10 cellular contexts compared by ENCODE assay signal in genomic region chr1:213122514-213122929, GRCh38.
DNase-seq lines count a peak whose midpoint lies in the region; ATAC-seq, FAIRE-seq and TF ChIP-seq lines count a peak whose summit lies in the region.
"Had no signal": no experiment of that assay in that cellular context is flagged by ENCODE, and none has a peak within 500 bp of the region (broad histone marks: within the 10 kb centered on the region; RNA-seq: fewer than 3 reads in every experiment).

No MANE protein-coding gene starts in this region.

- H3K4me1 ChIP-seq in DND-41 (ENCODE audit: insufficient read depth, low read length) (no peaks in the 10 kb centered on the region), thoracic aorta (ENCODE audit: control insufficient read depth in 1 of 2, low read depth in 2 of 2) (peaks cover 10% of the 10 kb centered on the region in 2 donors)

- H3K4me3 ChIP-seq in DND-41 (ENCODE audit: low read depth in 1 of 2, low read length in 2 of 2) (no peak overlapping the region), thoracic aorta (no peak overlapping the region)
- H3K4me3 ChIP-seq: SJSA1 had no signal

- DNase-seq in DND-41: no peak
- DNase-seq in MV-4-11 (lab: John Stamatoyannopoulos, UW): peak; percentile 23
- peak; percentile 28 for DNase-seq in SKM-1 (lab: John Stamatoyannopoulos, UW; ENCODE audit: unreplicated experiment)
- no peak for DNase-seq in frontal cortex (ENCODE audit: low spot score in 2 of 2)
- DNase-seq in thoracic aorta (ENCODE audit: low spot score): no peak
- DNase-seq in activated CD4-positive, alpha-beta T cell treated with anti-CD3 and anti-CD28 coated beads, Interleukin-2, amount 50 U/mL, for 1 hour: no peak
- DNase-seq in urothelium cell line (ENCODE audit: low spot score): no peak

- no peaks in the 10 kb centered on the region for H4K20me1 ChIP-seq in DND-41 (ENCODE audit: insufficient read depth, low read length)

- TF ChIP-seq CTCF in DND-41 (IDR thresholded peaks at IDR 0.05; ENCODE audit: borderline replicate concordance, extremely low read depth, low read length, poor library complexity, severe bottlenecking) (peak; percentile 54), thoracic aorta (IDR thresholded peaks at IDR 0.05) (peak; percentile 59)

- no peak overlapping the region for H3K9ac ChIP-seq in DND-41 (ENCODE audit: low read depth, low read length)

- FAIRE-seq in frontal cortex (lab: Jason Lieb, UNC): peak; percentile 96
- FAIRE-seq in urothelium cell line (lab: Jason Lieb, UNC): no peak

- H2AFZ ChIP-seq in DND-41 (ENCODE audit: low read depth, low read length): no peak overlapping the region

- no peak overlapping the region for H3K4me2 ChIP-seq in DND-41 (ENCODE audit: insufficient read depth, low read length)

- H3K36me3 ChIP-seq in DND-41 (ENCODE audit: insufficient read depth, low read length) (no peaks in the 10 kb centered on the region), thoracic aorta (no peaks in the 10 kb centered on the region)
- H3K36me3 ChIP-seq: SJSA1 had no signal

- H3K27ac ChIP-seq in DND-41 (ENCODE audit: low read length) (no peak overlapping the region), thoracic aorta (no peak overlapping the region)
- H3K27ac ChIP-seq: SJSA1 had no signal

- peak; percentile 44; the same call in 1 of the 3 replicates for ATAC-seq in DND-41 (ENCODE audit: insufficient read depth, low read depth)
- ATAC-seq in thoracic aorta (ENCODE audit: insufficient number of reproducible peaks, low FRiP score, low read depth): no peak
- no peak for ATAC-seq in esophagus mucosa
- ATAC-seq: naive thymus-derived CD8-positive, alpha-beta T cell had no signal

- H3K9me3 ChIP-seq in DND-41 (ENCODE audit: insufficient read depth, low read length, severe bottlenecking) (no peaks in the 10 kb centered on the region), thoracic aorta (no peaks in the 10 kb centered on the region)
- H3K9me3 ChIP-seq: SJSA1 had no signal

- H3K79me2 ChIP-seq in DND-41 (ENCODE audit: insufficient read depth, low read length): no peaks in the 10 kb centered on the region

- H3K27me3 ChIP-seq in DND-41 (ENCODE audit: insufficient read depth, low read length, poor library complexity) (no peaks in the 10 kb centered on the region), thoracic aorta (replicated peaks; ENCODE audit: insufficient read depth) (no peaks in the 10 kb centered on the region)
- H3K27me3 ChIP-seq: SJSA1 had no signal

Comparison
In these comparisons a context has a peak if more than half of its experiments do, and no peak if none do; other contexts are left out.
1. DNase-seq: peak in MV-4-11 (single experiment) and SKM-1 (single experiment); none in DND-41 (single experiment), frontal cortex (0 of 2), thoracic aorta (single experiment), activated CD4-positive, alpha-beta T cell treated with anti-CD3 and anti-CD28 coated beads, Interleukin-2, amount 50 U/mL, for 1 hour (single experiment) and urothelium cell line (single experiment).